1 cellular context compared by ENCODE assay signal in the genomic region with DNA sequence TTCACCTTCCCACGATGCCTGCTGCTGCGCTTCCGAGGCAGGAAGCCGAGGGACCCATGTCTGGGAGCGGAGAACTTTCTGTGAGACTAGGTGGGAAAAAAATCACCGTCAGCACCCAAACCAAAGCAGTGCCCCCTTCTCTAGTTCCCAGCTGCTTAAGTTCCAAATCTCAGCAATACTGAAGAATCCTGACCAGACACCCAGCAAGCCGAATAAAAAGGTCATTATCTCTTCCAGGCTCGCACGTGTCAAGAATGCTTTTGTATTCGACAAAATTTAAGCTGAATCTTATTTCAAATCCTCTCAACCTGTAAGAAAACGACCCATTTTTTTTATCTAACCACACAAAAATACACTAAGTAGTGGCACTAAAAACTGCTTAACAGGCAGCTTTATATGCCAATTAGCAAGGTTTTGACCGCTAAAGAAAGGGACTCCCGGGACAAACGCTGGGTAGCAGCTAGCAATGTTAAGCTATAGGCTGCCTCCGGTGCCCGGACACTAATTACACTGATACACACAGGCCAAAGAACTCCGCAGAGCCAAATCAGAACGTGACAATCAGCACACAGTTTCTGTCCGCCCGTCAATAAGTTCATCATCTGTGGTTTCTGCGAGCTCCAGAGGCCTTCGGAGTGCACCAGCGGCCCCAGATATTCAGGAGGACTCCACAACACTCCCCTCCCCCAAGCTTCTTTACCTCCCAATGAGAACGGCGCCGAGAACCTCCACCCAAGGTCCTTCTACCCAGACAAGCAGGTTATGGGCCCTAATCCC.
TF ChIP-seq lines count a peak whose summit lies in the region.

No MANE protein-coding gene starts in this region.

TF ChIP-seq in K562, 482 proteins besides CTCF, POLR2A, EP300 and RAD21 (continued from another document):
- TF ChIP-seq, protein P1, sequence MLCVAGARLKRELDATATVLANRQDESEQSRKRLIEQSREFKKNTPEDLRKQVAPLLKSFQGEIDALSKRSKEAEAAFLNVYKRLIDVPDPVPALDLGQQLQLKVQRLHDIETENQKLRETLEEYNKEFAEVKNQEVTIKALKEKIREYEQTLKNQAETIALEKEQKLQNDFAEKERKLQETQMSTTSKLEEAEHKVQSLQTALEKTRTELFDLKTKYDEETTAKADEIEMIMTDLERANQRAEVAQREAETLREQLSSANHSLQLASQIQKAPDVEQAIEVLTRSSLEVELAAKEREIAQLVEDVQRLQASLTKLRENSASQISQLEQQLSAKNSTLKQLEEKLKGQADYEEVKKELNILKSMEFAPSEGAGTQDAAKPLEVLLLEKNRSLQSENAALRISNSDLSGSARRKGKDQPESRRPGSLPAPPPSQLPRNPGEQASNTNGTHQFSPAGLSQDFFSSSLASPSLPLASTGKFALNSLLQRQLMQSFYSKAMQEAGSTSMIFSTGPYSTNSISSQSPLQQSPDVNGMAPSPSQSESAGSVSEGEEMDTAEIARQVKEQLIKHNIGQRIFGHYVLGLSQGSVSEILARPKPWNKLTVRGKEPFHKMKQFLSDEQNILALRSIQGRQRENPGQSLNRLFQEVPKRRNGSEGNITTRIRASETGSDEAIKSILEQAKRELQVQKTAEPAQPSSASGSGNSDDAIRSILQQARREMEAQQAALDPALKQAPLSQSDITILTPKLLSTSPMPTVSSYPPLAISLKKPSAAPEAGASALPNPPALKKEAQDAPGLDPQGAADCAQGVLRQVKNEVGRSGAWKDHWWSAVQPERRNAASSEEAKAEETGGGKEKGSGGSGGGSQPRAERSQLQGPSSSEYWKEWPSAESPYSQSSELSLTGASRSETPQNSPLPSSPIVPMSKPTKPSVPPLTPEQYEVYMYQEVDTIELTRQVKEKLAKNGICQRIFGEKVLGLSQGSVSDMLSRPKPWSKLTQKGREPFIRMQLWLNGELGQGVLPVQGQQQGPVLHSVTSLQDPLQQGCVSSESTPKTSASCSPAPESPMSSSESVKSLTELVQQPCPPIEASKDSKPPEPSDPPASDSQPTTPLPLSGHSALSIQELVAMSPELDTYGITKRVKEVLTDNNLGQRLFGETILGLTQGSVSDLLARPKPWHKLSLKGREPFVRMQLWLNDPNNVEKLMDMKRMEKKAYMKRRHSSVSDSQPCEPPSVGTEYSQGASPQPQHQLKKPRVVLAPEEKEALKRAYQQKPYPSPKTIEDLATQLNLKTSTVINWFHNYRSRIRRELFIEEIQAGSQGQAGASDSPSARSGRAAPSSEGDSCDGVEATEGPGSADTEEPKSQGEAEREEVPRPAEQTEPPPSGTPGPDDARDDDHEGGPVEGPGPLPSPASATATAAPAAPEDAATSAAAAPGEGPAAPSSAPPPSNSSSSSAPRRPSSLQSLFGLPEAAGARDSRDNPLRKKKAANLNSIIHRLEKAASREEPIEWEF (CRISPR knock-in tag; IDR thresholded peaks at IDR 0.05), result no peak
- 0 out of 2 replicates have a peak, but pooled peaks have one; percentile 1 for TF ChIP-seq SMAD4 (CRISPR knock-in tag; conservative IDR thresholded peaks at IDR 0.05)
- peak; percentile 32; the same call in 1 of the 2 replicates for TF ChIP-seq MXI1 (IDR thresholded peaks at IDR 0.05; ENCODE audit: low read depth, low read length)
- TF ChIP-seq ZNF134 (CRISPR knock-in tag; conservative IDR thresholded peaks at IDR 0.05), result no peak
